In genomic region chr16:16007743-16008111, GRCh38 we compare ENCODE assay signal across 9 cellular contexts. TPM values are rescaled to one million over a fixed set of nuclear protein-coding genes. Genes with fewer than 3 reads are reported as not detected.
A peak's percentile ranks its signal among the peaks of the same experiment; 100 is the strongest.
DNase-seq lines count a peak whose midpoint lies in the region; ATAC-seq and TF ChIP-seq lines count a peak whose summit lies in the region.
"Had no signal": no experiment of that assay in that cellular context is flagged by ENCODE, and none has a peak within 500 bp of the region (broad histone marks: within the 10 kb centered on the region; RNA-seq: fewer than 3 reads in every experiment).

No MANE protein-coding gene starts in this region.

- peak overlapping the region; percentile 56 to 88 (median 76) for H3K4me2 ChIP-seq in BLaER1 treated with 17β-estradiol and CSF1 and Interleukin-3, amounts not matched to agents 10 nM and 100 nM

- 87 to 96% methylated on average over 10 to 11 of the region's 11 CpGs for WGBS in testis, 2 donors

- H3K27ac Mint-ChIP-seq in activated naive CD4-positive, alpha-beta T cell treated with anti-CD3 and anti-CD28 coated beads, Interleukin-2, amount 50 U/mL, for 72 hours: peak overlapping the region; percentile 79 to 87

- ATAC-seq in HG03064 (IDR thresholded peaks at IDR 0.05; ENCODE audit: low read depth, unreplicated experiment): peak; percentile 66
- no peak for ATAC-seq in activated naive CD4-positive, alpha-beta T cell treated with anti-CD3 and anti-CD28 coated beads, Interleukin-2, amount 50 U/mL, for 72 hours

- TF ChIP-seq CTCF in testis (IDR thresholded peaks at IDR 0.05): no peak

- peaks cover 10 to 46% of the 10 kb centered on the region in 2 donors for H3K36me3 Mint-ChIP-seq in activated naive CD4-positive, alpha-beta T cell treated with anti-CD3 and anti-CD28 coated beads, Interleukin-2, amount 50 U/mL, for 72 hours

- peak; percentile 77 for DNase-seq in GM19238 (ENCODE audit: insufficient read length, low spot score)
- no peak for DNase-seq in activated naive CD4-positive, alpha-beta T cell treated with anti-CD3 and anti-CD28 coated beads, Interleukin-2, amount 50 U/mL, for 72 hours (ENCODE audit: low spot score in 2 of 2)
- no peak for DNase-seq in AG20443 (ENCODE audit: low spot score)
- no peak for DNase-seq in foreskin melanocyte
- no peak for DNase-seq in middle frontal gyrus (ENCODE audit: extremely low spot score, low spot score)
- DNase-seq in testis: no peak
- DNase-seq: NCI-H1694 treated with DMSO at 0.1 percent for 48 hours had no signal

- intact Hi-C loops in testis (cut with DNase I; ENCODE audit: low total_unique reads): no loop called here

- H3K36me3 ChIP-seq in BLaER1 treated with 17β-estradiol and CSF1 and Interleukin-3, amounts not matched to agents 10 nM and 100 nM: peaks cover 34 to 42% (median 39%) of the 10 kb centered on the region in 11 experiments
- no peaks in the 10 kb centered on the region for H3K36me3 ChIP-seq in testis (ENCODE audit: low read depth, missing control alignments)

- H3K9me3 ChIP-seq in BLaER1 treated with 17β-estradiol and CSF1 and Interleukin-3, amounts not matched to agents 10 nM and 100 nM (replicated peaks in 1 of 11): peaks cover 0 to 6% (median 0%) of the 10 kb centered on the region in 11 experiments; a peak in 2 of 22 replicates
- H3K9me3 ChIP-seq in testis: no peaks in the 10 kb centered on the region

- peak overlapping the region; percentile 38 to 74 (median 66); a peak in 21 of 22 replicates for H3K27ac ChIP-seq in BLaER1 treated with 17β-estradiol and CSF1 and Interleukin-3, amounts not matched to agents 10 nM and 100 nM
- H3K27ac ChIP-seq in testis: no peak overlapping the region

- H3K4me1 ChIP-seq in BLaER1 treated with 17β-estradiol and CSF1 and Interleukin-3, amounts not matched to agents 10 nM and 100 nM: peaks cover 31 to 64% (median 54%) of the 10 kb centered on the region in 10 experiments
- H3K4me1 ChIP-seq in testis: no peaks in the 10 kb centered on the region

- TF ChIP-seq POLR2A in testis (IDR thresholded peaks at IDR 0.05): no peak

- peak overlapping the region in 2 of 10 experiments; percentile 1 to 8; a peak in 3 of 20 replicates for H3K4me3 ChIP-seq in BLaER1 treated with 17β-estradiol and CSF1 and Interleukin-3, amounts not matched to agents 10 nM and 100 nM
- H3K4me3 ChIP-seq in testis: no peak overlapping the region

- H4K20me1 ChIP-seq in BLaER1 treated with 17β-estradiol and CSF1 and Interleukin-3, amounts not matched to agents 10 nM and 100 nM: peaks cover 0 to 22% (median 7%) of the 10 kb centered on the region in 11 experiments; a peak in 8 of 22 replicates

- H3K9ac ChIP-seq in BLaER1 treated with 17β-estradiol and CSF1 and Interleukin-3, amounts not matched to agents 10 nM and 100 nM: peak overlapping the region; percentile 19 to 61 (median 48); a peak in 18 of 22 replicates

- H3K27me3 ChIP-seq in BLaER1 treated with 17β-estradiol and CSF1 and Interleukin-3, amounts not matched to agents 10 nM and 100 nM: no peaks in the 10 kb centered on the region
- H3K27me3 ChIP-seq in testis: no peaks in the 10 kb centered on the region

- H3K9me3 Mint-ChIP-seq in activated naive CD4-positive, alpha-beta T cell treated with anti-CD3 and anti-CD28 coated beads, Interleukin-2, amount 50 U/mL, for 72 hours: peaks cover 0 to 4% of the 10 kb centered on the region in 2 donors

RNA-seq across cellular contexts. Expression of gene ABCC1, which starts 58.3 kb away (rescaled TPM):
- total RNA-seq in activated naive CD4-positive, alpha-beta T cell treated with anti-CD3 and anti-CD28 coated beads, Interleukin-2, amount 50 U/mL, for 72 hours: 10 to 100 TPM; 51.8 to 66.9 TPM
- 10 to 100 TPM; 88.0 to 90.6 TPM for total RNA-seq in testis
- polyA plus RNA-seq in testis (ENCODE audit: insufficient read depth, low read depth, low replicate concordance): 54.7 TPM

Comparison
In these comparisons a context has a peak if more than half of its experiments do, and no peak if none do; other contexts are left out.
1. H3K27ac ChIP-seq: peak in BLaER1 treated with 17β-estradiol and CSF1 and Interleukin-3, amounts not matched to agents 10 nM and 100 nM (11 of 11); none in testis (0 of 2).